Comparison of ENCODE assay signal across 8 cellular contexts in genomic region chr17:74453665-74454196, GRCh38.
DNase-seq lines count a peak whose midpoint lies in the region; ATAC-seq and TF ChIP-seq lines count a peak whose summit lies in the region.

No MANE protein-coding gene starts in this region.

- TF ChIP-seq CTCF in coronary artery (IDR thresholded peaks at IDR 0.05) = no peak

- H3K27ac ChIP-seq in coronary artery (peak overlapping the region; percentile 75 to 93), substantia nigra (ENCODE audit: low read depth, low read length, poor library complexity, severe bottlenecking) (peak overlapping the region; percentile 77)

- ATAC-seq in HG03095 (IDR thresholded peaks at IDR 0.05; ENCODE audit: unreplicated experiment) = peak; percentile 20

- peak overlapping the region; percentile 68 for H3K4me3 ChIP-seq in coronary artery

- DNase-seq in NCI-H1436 (lab: John Stamatoyannopoulos, UW) (peak; percentile 91), NCI-H1436 treated with DMSO at 0.1 percent for 48 hours (lab: John Stamatoyannopoulos, UW) (no peak), T follicular helper cell (ENCODE audit: low read depth) (peak; percentile 45), coronary artery (ENCODE audit: low spot score) (no peak), midbrain (lab: John Stamatoyannopoulos, UW) (peak; percentile 88), substantia nigra (lab: John Stamatoyannopoulos, UW) (peak in 7 of 49 donors; percentile 51 to 90 (median 75)), NCI-H128 (lab: John Stamatoyannopoulos, UW; ENCODE audit: unreplicated experiment) (no peak)

Comparison
In these comparisons a context has a peak if more than half of its experiments do, and no peak if none do; other contexts are left out.
1. DNase-seq: peak in NCI-H1436 (single experiment), T follicular helper cell (single experiment) and midbrain (single experiment); none in NCI-H1436 treated with DMSO at 0.1 percent for 48 hours (single experiment), coronary artery (single experiment) and NCI-H128 (single experiment).